In the genomic region with DNA sequence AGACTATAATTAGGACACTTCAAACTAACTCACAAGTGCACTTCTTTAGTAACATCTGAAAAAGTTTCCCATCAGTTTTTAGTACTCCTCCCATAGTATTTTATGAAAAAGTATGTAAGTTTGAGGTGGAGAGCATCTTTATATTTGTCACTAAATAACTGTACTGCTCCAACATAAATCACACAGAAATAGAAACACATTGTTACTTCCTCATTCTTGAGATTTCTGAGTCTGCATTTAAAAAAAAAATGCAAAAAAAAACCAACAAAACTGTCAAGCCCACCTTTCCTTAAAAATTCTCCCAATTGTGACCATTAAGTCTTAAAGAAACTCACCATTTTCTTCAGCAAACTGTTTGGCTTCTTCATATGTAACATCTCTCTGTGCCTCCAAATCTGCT, we compare ENCODE assay signal across 12 cellular contexts. TPM values are rescaled to one million over a fixed set of nuclear protein-coding genes. Genes with fewer than 3 reads are reported as not detected.
DNase-seq lines count a peak whose midpoint lies in the region; ATAC-seq and TF ChIP-seq lines count a peak whose summit lies in the region.
"Had no signal": no experiment of that assay in that cellular context is flagged by ENCODE, and none has a peak within 500 bp of the region (broad histone marks: within the 10 kb centered on the region; RNA-seq: fewer than 3 reads in every experiment).

No MANE protein-coding gene starts in this region.

- no peaks in the 10 kb centered on the region for H3K27me3 Mint-ChIP-seq in CD8-positive, alpha-beta T cell (ENCODE audit: low read depth)
- no peaks in the 10 kb centered on the region for H3K27me3 Mint-ChIP-seq in IgD-negative memory B cell
- no peaks in the 10 kb centered on the region for H3K27me3 Mint-ChIP-seq in activated T-helper 2 cell treated with anti-CD3 and anti-CD28 coated beads, Interferon-gamma antibody, Interleukin-2, Interleukin-4, amounts not matched to agents 10 μg/mL and 5 μg/mL and 100 μg/mL, durations not matched to agents 14 hours and 24 hours and 36 hours (ENCODE audit: low read depth)
- H3K27me3 Mint-ChIP-seq in natural killer cell treated with Interleukin-12 subunit alpha and Interleukin-12 subunit beta and Interleukin-15 and Interleukin-18, amount 100 ng/mL, for 72 hours: no peaks in the 10 kb centered on the region

- intact Hi-C loops in CD8-positive, alpha-beta T cell (cut with DNase I, micrococcal nuclease): loop anchor here in 1 of 2 experiments (2.0 kb wide), 1 partner anchor 14 kb away; no protein-coding TSS in a partner anchor
- intact Hi-C loops in activated T-helper 2 cell treated with anti-CD3 and anti-CD28 coated beads, Interferon-gamma antibody, Interleukin-2, Interleukin-4, amounts not matched to agents 10 μg/mL and 5 μg/mL and 100 μg/mL, durations not matched to agents 14 hours and 24 hours and 36 hours (cut with micrococcal nuclease): loop anchor here (10.0 kb wide), 1 partner anchor 48 kb away; no protein-coding TSS in a partner anchor

- peak overlapping the region; percentile 89 for H3K27ac Mint-ChIP-seq in CD8-positive, alpha-beta T cell
- H3K27ac Mint-ChIP-seq in IgD-negative memory B cell: peak overlapping the region; percentile 75 to 86 (median 83)
- peak overlapping the region; percentile 35 for H3K27ac Mint-ChIP-seq in activated T-helper 2 cell treated with anti-CD3 and anti-CD28 coated beads, Interferon-gamma antibody, Interleukin-2, Interleukin-4, amounts not matched to agents 10 μg/mL and 5 μg/mL and 100 μg/mL, durations not matched to agents 14 hours and 24 hours and 36 hours
- peak overlapping the region; percentile 36 to 63 for H3K27ac Mint-ChIP-seq in natural killer cell treated with Interleukin-12 subunit alpha and Interleukin-12 subunit beta and Interleukin-15 and Interleukin-18, amount 100 ng/mL, for 72 hours

- CTCF ChIA-PET in CD8-positive, alpha-beta T cell (lab: Charles Lee): no interaction called here

- no peak for DNase-seq in CD8-positive, alpha-beta T cell
- DNase-seq in activated T-helper 2 cell treated with anti-CD3 and anti-CD28 coated beads, Interferon-gamma antibody, Interleukin-2, Interleukin-4, amounts not matched to agents 10 μg/mL and 5 μg/mL and 100 μg/mL, durations not matched to agents 14 hours and 24 hours and 36 hours (ENCODE audit: low spot score): no peak
- no peak for DNase-seq in natural killer cell treated with Interleukin-12 subunit alpha and Interleukin-12 subunit beta and Interleukin-15 and Interleukin-18, amount 100 ng/mL, for 72 hours (ENCODE audit: low spot score)
- DNase-seq in iPS-NIHi7 (ENCODE audit: extremely low spot score) (no peak), HPDE6-E6E7 (ENCODE audit: extremely low spot score) (no peak)
- DNase-seq in effector memory CD4-positive, alpha-beta T cell: no peak
- DNase-seq in activated CD4-positive, CD25-positive, alpha-beta regulatory T cell treated with anti-CD3 and anti-CD28 coated beads, Interleukin-2, amount 50 U/mL, for 72 hours: no peak
- DNase-seq: GM23248, NCI-H1105, SHP77 treated with DMSO at 0.1 percent for 48 hours, small intestine had no signal

- no peaks in the 10 kb centered on the region for H3K27me3 ChIP-seq in CD8-positive, alpha-beta T cell (ENCODE audit: insufficient read depth, low read length)
- no peaks in the 10 kb centered on the region for H3K27me3 ChIP-seq in effector memory CD4-positive, alpha-beta T cell (replicated peaks; ENCODE audit: control insufficient read depth, insufficient read depth, low read length, poor library complexity, severe bottlenecking)

- no peak for TF ChIP-seq CTCF in CD8-positive, alpha-beta T cell (IDR thresholded peaks at IDR 0.05)

- peaks cover 30% of the 10 kb centered on the region for H3K4me1 ChIP-seq in CD8-positive, alpha-beta T cell (ENCODE audit: insufficient read depth, low read length)
- H3K4me1 ChIP-seq in effector memory CD4-positive, alpha-beta T cell (ENCODE audit: control insufficient read depth, insufficient read depth, low read length, poor library complexity, severe bottlenecking): peaks cover 10% of the 10 kb centered on the region

- no peaks in the 10 kb centered on the region for H3K9me3 ChIP-seq in CD8-positive, alpha-beta T cell (ENCODE audit: low read length)
- no peaks in the 10 kb centered on the region for H3K9me3 ChIP-seq in effector memory CD4-positive, alpha-beta T cell (ENCODE audit: control insufficient read depth, low read length)

- H3K4me3 Mint-ChIP-seq in CD8-positive, alpha-beta T cell: no peak overlapping the region
- H3K4me3 Mint-ChIP-seq in IgD-negative memory B cell: peak overlapping the region in 3 of 4 donors; percentile 30 to 77 (median 36)
- H3K4me3 Mint-ChIP-seq in activated T-helper 2 cell treated with anti-CD3 and anti-CD28 coated beads, Interferon-gamma antibody, Interleukin-2, Interleukin-4, amounts not matched to agents 10 μg/mL and 5 μg/mL and 100 μg/mL, durations not matched to agents 14 hours and 24 hours and 36 hours (ENCODE audit: low read depth): no peak overlapping the region
- no peak overlapping the region for H3K4me3 Mint-ChIP-seq in natural killer cell treated with Interleukin-12 subunit alpha and Interleukin-12 subunit beta and Interleukin-15 and Interleukin-18, amount 100 ng/mL, for 72 hours

- peaks cover 77% of the 10 kb centered on the region for H3K36me3 Mint-ChIP-seq in CD8-positive, alpha-beta T cell
- H3K36me3 Mint-ChIP-seq in IgD-negative memory B cell: peaks cover 3% of the 10 kb centered on the region
- H3K36me3 Mint-ChIP-seq in activated T-helper 2 cell treated with anti-CD3 and anti-CD28 coated beads, Interferon-gamma antibody, Interleukin-2, Interleukin-4, amounts not matched to agents 10 μg/mL and 5 μg/mL and 100 μg/mL, durations not matched to agents 14 hours and 24 hours and 36 hours (ENCODE audit: low read depth): peaks cover 80% of the 10 kb centered on the region
- H3K36me3 Mint-ChIP-seq in natural killer cell treated with Interleukin-12 subunit alpha and Interleukin-12 subunit beta and Interleukin-15 and Interleukin-18, amount 100 ng/mL, for 72 hours: peaks cover 28% of the 10 kb centered on the region

- POLR2A ChIA-PET in CD8-positive, alpha-beta T cell (lab: Charles Lee): no interaction called here

- no peak for ATAC-seq in CD8-positive, alpha-beta T cell
- no peak for ATAC-seq in natural killer cell treated with Interleukin-12 subunit alpha and Interleukin-12 subunit beta and Interleukin-15 and Interleukin-18, amount 100 ng/mL, for 72 hours

- no peak overlapping the region for H3K27ac ChIP-seq in CD8-positive, alpha-beta T cell (ENCODE audit: low read depth, low read length)
- H3K27ac ChIP-seq in effector memory CD4-positive, alpha-beta T cell (ENCODE audit: insufficient read depth, low read length, poor library complexity, severe bottlenecking): no peak overlapping the region

- H3K4me3 ChIP-seq in CD8-positive, alpha-beta T cell (ENCODE audit: low read depth, low read length): no peak overlapping the region
- H3K4me3 ChIP-seq in effector memory CD4-positive, alpha-beta T cell (ENCODE audit: insufficient read depth, low read depth, low read length, poor library complexity, severe bottlenecking): no peak overlapping the region
- H3K4me3 ChIP-seq: GM23248 had no signal

- peaks cover 26% of the 10 kb centered on the region for H3K36me3 ChIP-seq in CD8-positive, alpha-beta T cell (ENCODE audit: insufficient read depth, low read length)
- peaks cover 39% of the 10 kb centered on the region for H3K36me3 ChIP-seq in effector memory CD4-positive, alpha-beta T cell (ENCODE audit: control insufficient read depth, insufficient read depth, low read length)

- H3K4me1 Mint-ChIP-seq in CD8-positive, alpha-beta T cell (ENCODE audit: low read depth): peaks cover 63% of the 10 kb centered on the region
- peaks cover 34 to 48% (median 46%) of the 10 kb centered on the region in 3 donors for H3K4me1 Mint-ChIP-seq in IgD-negative memory B cell
- H3K4me1 Mint-ChIP-seq in activated T-helper 2 cell treated with anti-CD3 and anti-CD28 coated beads, Interferon-gamma antibody, Interleukin-2, Interleukin-4, amounts not matched to agents 10 μg/mL and 5 μg/mL and 100 μg/mL, durations not matched to agents 14 hours and 24 hours and 36 hours (ENCODE audit: low read depth): peaks cover 40% of the 10 kb centered on the region
- peaks cover 38 to 47% of the 10 kb centered on the region in 2 donors for H3K4me1 Mint-ChIP-seq in natural killer cell treated with Interleukin-12 subunit alpha and Interleukin-12 subunit beta and Interleukin-15 and Interleukin-18, amount 100 ng/mL, for 72 hours (ENCODE audit: low read depth in 2 of 2)

- no peaks in the 10 kb centered on the region for H3K9me3 Mint-ChIP-seq in CD8-positive, alpha-beta T cell
- no peaks in the 10 kb centered on the region for H3K9me3 Mint-ChIP-seq in IgD-negative memory B cell
- H3K9me3 Mint-ChIP-seq in activated T-helper 2 cell treated with anti-CD3 and anti-CD28 coated beads, Interferon-gamma antibody, Interleukin-2, Interleukin-4, amounts not matched to agents 10 μg/mL and 5 μg/mL and 100 μg/mL, durations not matched to agents 14 hours and 24 hours and 36 hours: no peaks in the 10 kb centered on the region
- H3K9me3 Mint-ChIP-seq in natural killer cell treated with Interleukin-12 subunit alpha and Interleukin-12 subunit beta and Interleukin-15 and Interleukin-18, amount 100 ng/mL, for 72 hours: no peaks in the 10 kb centered on the region

RNA-seq across cellular contexts. Expression of gene RAB14, which starts 18.7 kb away (rescaled TPM):
- total RNA-seq in CD8-positive, alpha-beta T cell: 10 to 100 TPM; 58.8 to 60.4 TPM
- polyA plus RNA-seq in IgD-negative memory B cell: 35.7 TPM
- 62.0 and 63.2 TPM in 2 replicates for total RNA-seq in activated T-helper 2 cell treated with anti-CD3 and anti-CD28 coated beads, Interferon-gamma antibody, Interleukin-2, Interleukin-4, amounts not matched to agents 10 μg/mL and 5 μg/mL and 100 μg/mL, durations not matched to agents 14 hours and 24 hours and 36 hours
- total RNA-seq in natural killer cell treated with Interleukin-12 subunit alpha and Interleukin-12 subunit beta and Interleukin-15 and Interleukin-18, amount 100 ng/mL, for 72 hours: 10 to 100 TPM; 40.6 to 73.8 TPM

Comparison
In these comparisons a context has a peak if more than half of its experiments do, and no peak if none do; other contexts are left out.
1. H3K27ac Mint-ChIP-seq: peak in every context shown above with its lines; median percentile 89 in CD8-positive, alpha-beta T cell; 83 in IgD-negative memory B cell; 50 in natural killer cell treated with Interleukin-12 subunit alpha and Interleukin-12 subunit beta and Interleukin-15 and Interleukin-18, amount 100 ng/mL, for 72 hours; 35 in activated T-helper 2 cell treated with anti-CD3 and anti-CD28 coated beads, Interferon-gamma antibody, Interleukin-2, Interleukin-4, amounts not matched to agents 10 μg/mL and 5 μg/mL and 100 μg/mL, durations not matched to agents 14 hours and 24 hours and 36 hours.
2. H3K4me3 Mint-ChIP-seq: peak in IgD-negative memory B cell (3 of 4); none in CD8-positive, alpha-beta T cell (single experiment), activated T-helper 2 cell treated with anti-CD3 and anti-CD28 coated beads, Interferon-gamma antibody, Interleukin-2, Interleukin-4, amounts not matched to agents 10 μg/mL and 5 μg/mL and 100 μg/mL, durations not matched to agents 14 hours and 24 hours and 36 hours (single experiment) and natural killer cell treated with Interleukin-12 subunit alpha and Interleukin-12 subunit beta and Interleukin-15 and Interleukin-18, amount 100 ng/mL, for 72 hours (single experiment).